ENCODE assay signal across 18 cellular contexts in genomic region chr12:69566603-69567002, GRCh38. TPM values are rescaled to one million over a fixed set of nuclear protein-coding genes. Genes with fewer than 3 reads are reported as not detected.
DNase-seq lines count a peak whose midpoint lies in the region; ATAC-seq, FAIRE-seq and TF ChIP-seq lines count a peak whose summit lies in the region.
"Had no signal": no experiment of that assay in that cellular context is flagged by ENCODE, and none has a peak within 500 bp of the region (broad histone marks: within the 10 kb centered on the region; RNA-seq: fewer than 3 reads in every experiment).

No MANE protein-coding gene starts in this region.

- CTCF ChIA-PET in Calu3 (lab: Charles Lee) = no interaction called here

- H3K4me1 Mint-ChIP-seq in T-helper 17 cell (peaks cover 4% of the 10 kb centered on the region), Calu3 (ENCODE audit: low read depth, unreplicated experiment) (peaks cover 14% of the 10 kb centered on the region)
- H3K4me1 Mint-ChIP-seq: naive B cell had no signal

- dilution Hi-C loops in keratinocyte (cut with MboI; ENCODE audit: extremely low pct_ligation_motif_present, low sequenced_read_pairs) = no loop called here

- intact Hi-C loops in Calu3 (cut with micrococcal nuclease; ENCODE audit: unreplicated experiment) = no loop called here

- H4K20me1 ChIP-seq in keratinocyte (ENCODE audit: control insufficient read depth, extremely low read depth, insufficient read depth, low read length) = no peaks in the 10 kb centered on the region

- H3K27ac Mint-ChIP-seq in T-helper 17 cell (peak overlapping the region; percentile 94), Calu3 (ENCODE audit: unreplicated experiment) (no peak overlapping the region)

- H3K9ac ChIP-seq in keratinocyte (ENCODE audit: control insufficient read depth, extremely low read depth, insufficient read depth, low read length) = no peak overlapping the region

- H3K36me3 ChIP-seq in keratinocyte (ENCODE audit: control insufficient read depth in 2 of 2, extremely low read depth in 1 of 2, insufficient read depth in 2 of 2, low read length in 2 of 2) = peaks cover 10 to 11% of the 10 kb centered on the region in 2 experiments

- H3K27me3 ChIP-seq in keratinocyte (ENCODE audit: control insufficient read depth, extremely low read depth, insufficient read depth, low read length) = no peaks in the 10 kb centered on the region
- H3K27me3 ChIP-seq: MG63 had no signal

- H3K9me1 ChIP-seq in keratinocyte (ENCODE audit: control insufficient read depth, extremely low read depth, insufficient read depth, low read length) = no peaks in the 10 kb centered on the region

- H3K9me3 ChIP-seq in T-helper 17 cell (ENCODE audit: control insufficient read depth, low read length, poor library complexity, severe bottlenecking) (no peaks in the 10 kb centered on the region), keratinocyte (ENCODE audit: control insufficient read depth, low read depth, low read length) (no peaks in the 10 kb centered on the region)
- H3K9me3 ChIP-seq: MG63 had no signal

- H3K4me2 ChIP-seq in keratinocyte (ENCODE audit: control insufficient read depth, extremely low read depth, insufficient read depth, low read depth, low read length) = no peak overlapping the region

- peak; percentile 9 for TF ChIP-seq CTCF in GM12873 (IDR thresholded peaks at IDR 0.05; ENCODE audit: insufficient read depth, low read depth, low read length, missing control alignments)
- TF ChIP-seq CTCF in keratinocyte (optimal IDR thresholded peaks at IDR 0.05 in 1 of 3, IDR thresholded peaks at IDR 0.05 in 1 of 3, conservative IDR thresholded peaks at IDR 0.05 in 1 of 3; ENCODE audit: extremely low read depth in 1 of 3, insufficient read depth in 2 of 3, low read length in 3 of 3) = peak in 1 of 3 experiments; percentile 25
- no peak for TF ChIP-seq CTCF in Calu3 (IDR thresholded peaks at IDR 0.05; ENCODE audit: unreplicated experiment)

- no peaks in the 10 kb centered on the region for H3K9me3 Mint-ChIP-seq in Calu3 (ENCODE audit: low read depth, unreplicated experiment)
- H3K9me3 Mint-ChIP-seq: naive B cell had no signal

- no peak overlapping the region for H3K27ac ChIP-seq in keratinocyte (ENCODE audit: control insufficient read depth, insufficient read depth, low read length)

- FAIRE-seq in keratinocyte (lab: Jason Lieb, UNC) = peak; percentile 26

- H3K4me1 ChIP-seq in keratinocyte (ENCODE audit: control insufficient read depth, extremely low read depth, insufficient read depth, low read length) = peaks cover 22% of the 10 kb centered on the region

- H2AFZ ChIP-seq in keratinocyte (ENCODE audit: control insufficient read depth, low read length) = no peak overlapping the region

- H3K36me3 Mint-ChIP-seq in T-helper 17 cell (ENCODE audit: low read depth) = peaks cover 9% of the 10 kb centered on the region
- no peaks in the 10 kb centered on the region for H3K36me3 Mint-ChIP-seq in Calu3 (ENCODE audit: insufficient read depth, unreplicated experiment)
- H3K36me3 Mint-ChIP-seq: naive B cell had no signal

- H3K27me3 Mint-ChIP-seq in T-helper 17 cell (no peaks in the 10 kb centered on the region), Calu3 (ENCODE audit: unreplicated experiment) (no peaks in the 10 kb centered on the region)
- H3K27me3 Mint-ChIP-seq: naive B cell had no signal

- H3K4me3 Mint-ChIP-seq in T-helper 17 cell = no peak overlapping the region
- no peak overlapping the region for H3K4me3 Mint-ChIP-seq in Calu3 (ENCODE audit: low read depth, unreplicated experiment)
- H3K4me3 Mint-ChIP-seq: naive B cell had no signal

- no peaks in the 10 kb centered on the region for H3K79me2 ChIP-seq in keratinocyte (ENCODE audit: control insufficient read depth, insufficient read depth, low read length)

- no peak for ATAC-seq in T-helper 17 cell
- no peak for ATAC-seq in GM18907 (IDR thresholded peaks at IDR 0.05; ENCODE audit: unreplicated experiment)
- ATAC-seq: right cardiac atrium had no signal

- DNase-seq in DMS53 (lab: John Stamatoyannopoulos, UW) = peak; percentile 35
- no peak for DNase-seq in DMS53 treated with DMSO at 0.1 percent for 48 hours (lab: John Stamatoyannopoulos, UW; ENCODE audit: unreplicated experiment)
- DNase-seq in T-helper 17 cell = no peak
- no peak for DNase-seq in keratinocyte (ENCODE audit: low read depth, low spot score)
- DNase-seq in AG08395 (ENCODE audit: low spot score) = no peak
- DNase-seq in Calu3 = no peak
- DNase-seq: cortex of kidney; MG63; naive B cell; right cardiac atrium; stimulated activated CD4-positive, alpha-beta T cell treated with anti-CD3 and anti-CD28 coated beads, Interleukin-4, amount 100 ng/mL, for 4 hours; stimulated activated naive CD4-positive, alpha-beta T cell had no signal

- H3K4me3 ChIP-seq in keratinocyte (ENCODE audit: control insufficient read depth in 2 of 3, extremely low read depth in 1 of 3, insufficient read depth in 2 of 3, low read depth in 1 of 3, low read length in 3 of 3) = no peak overlapping the region
- H3K4me3 ChIP-seq: MG63 had no signal

- BruUV-seq in Calu3 (replicated peaks; lab: Mats Ljungman, UMichigan) = no TSS peak

RNA-seq across cellular contexts. Expression of gene CCT2, which starts 18.7 kb away (rescaled TPM):
- total RNA-seq in T-helper 17 cell = 100 to 1,000 TPM; 197 to 229 TPM
- polyA plus RNA-seq in keratinocyte = 258 to 365 TPM (median 302 TPM) in 3 replicates
- polyA plus RNA-seq in keratinocyte (2011; ENCODE audit: low read depth) = 130 TPM
- polyA plus RNA-seq in keratinocyte (2011; cell fraction: cytosol; rRNA removed) = 174 and 274 TPM in 2 replicates
- 219 and 267 TPM in 2 replicates for polyA plus RNA-seq in keratinocyte (2011; cell fraction: nucleus; rRNA removed)
- 126 and 227 TPM in 2 replicates for polyA plus RNA-seq in keratinocyte (2012; ENCODE audit: low replicate concordance)
- 92.2 to 258 TPM (median 196 TPM) in 3 replicates for polyA minus RNA-seq in keratinocyte
- 135 TPM for polyA minus RNA-seq in keratinocyte (2011; cell fraction: cytosol; rRNA and poly(A)+ RNA removed)
- polyA minus RNA-seq in keratinocyte (2011; cell fraction: nucleus; rRNA and poly(A)+ RNA removed) = 97.0 and 141 TPM in 2 replicates
- total RNA-seq in Calu3 (2022) = 379 and 410 TPM in 2 replicates

RNA-seq across cellular contexts. Expression of gene LRRC10, which starts 44.1 kb away (rescaled TPM):
- total RNA-seq in T-helper 17 cell (not detected), Calu3 (2022) (not detected in 2 replicates)
- polyA plus RNA-seq in keratinocyte = not detected in 3 replicates
- polyA plus RNA-seq in keratinocyte (2011; ENCODE audit: low read depth) = not detected
- not detected in 2 replicates for polyA plus RNA-seq in keratinocyte (2011; cell fraction: cytosol; rRNA removed)
- not detected in 2 replicates for polyA plus RNA-seq in keratinocyte (2011; cell fraction: nucleus; rRNA removed)
- polyA plus RNA-seq in keratinocyte (2012; ENCODE audit: low replicate concordance) = not detected in 2 replicates
- not detected in 3 replicates for polyA minus RNA-seq in keratinocyte
- not detected for polyA minus RNA-seq in keratinocyte (2011; cell fraction: cytosol; rRNA and poly(A)+ RNA removed)
- not detected in 2 replicates for polyA minus RNA-seq in keratinocyte (2011; cell fraction: nucleus; rRNA and poly(A)+ RNA removed)
- total RNA-seq: A172, fibroblast of lung, liver, OCI-LY7 had no signal
- polyA plus RNA-seq: fibroblast of lung, liver had no signal
